ENCODE assay signal across 1 cellular context in the genomic region with DNA sequence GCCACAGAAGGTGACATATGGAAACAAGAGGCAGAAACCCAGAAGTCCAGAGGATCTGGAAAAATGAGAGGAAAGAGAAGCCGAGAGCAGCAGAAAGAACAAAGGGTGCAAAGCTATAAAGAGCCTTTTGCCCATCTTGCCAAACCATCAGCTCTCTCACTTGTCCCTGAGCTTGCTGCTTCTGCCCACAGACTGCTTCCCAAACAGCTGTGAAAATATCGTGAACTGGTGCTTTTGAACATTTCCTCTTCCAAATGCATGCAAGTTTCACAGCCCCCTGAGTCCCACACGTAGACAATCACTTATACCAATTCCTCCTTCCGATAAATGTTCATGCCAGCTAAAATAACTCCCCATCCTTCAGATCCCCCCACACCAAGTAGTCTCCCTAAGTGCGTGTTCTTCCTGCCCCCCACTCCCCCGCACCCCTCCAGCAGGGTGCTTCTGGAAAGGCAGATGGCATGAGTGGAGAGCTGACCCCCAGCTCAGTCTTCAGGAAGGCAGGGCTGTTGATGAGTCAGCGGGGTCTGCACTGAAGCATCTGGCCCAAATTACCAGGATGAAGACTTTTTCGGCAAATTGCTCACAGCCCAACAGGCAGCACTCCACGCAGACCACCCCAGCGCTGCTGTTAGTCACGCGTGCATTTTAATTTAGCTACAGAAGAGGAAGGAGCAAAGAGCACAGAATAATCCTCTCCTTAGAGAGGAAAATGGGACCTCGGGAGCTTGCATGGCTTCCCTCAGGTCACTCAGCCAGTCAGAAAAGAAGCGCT.
TF ChIP-seq lines count a peak whose summit lies in the region.

No MANE protein-coding gene starts in this region.

TF ChIP-seq in IMR-90, 13 proteins besides CTCF, POLR2A, EP300 and RAD21:
- TF ChIP-seq SMC3 (IDR thresholded peaks at IDR 0.05; ENCODE audit: low read depth, low read length) (no peak), CEBPB (IDR thresholded peaks at IDR 0.05; ENCODE audit: low read depth, low read length) (no peak), MAZ (IDR thresholded peaks at IDR 0.05; ENCODE audit: borderline replicate concordance, low read depth, low read length) (no peak), BHLHE40 (IDR thresholded peaks at IDR 0.05; ENCODE audit: low read depth, low read length) (no peak), MAFK (IDR thresholded peaks at IDR 0.05; ENCODE audit: low read depth, low read length) (no peak), CHD1 (IDR thresholded peaks at IDR 0.05; ENCODE audit: low read depth, low read length) (no peak), RFX5 (IDR thresholded peaks at IDR 0.05; ENCODE audit: low read depth, low read length) (no peak), MXI1 (IDR thresholded peaks at IDR 0.05; ENCODE audit: borderline replicate concordance, low read depth, low read length) (no peak), FOS (IDR thresholded peaks at IDR 0.05; ENCODE audit: low read depth, low read length) (no peak), NFE2L2 (IDR thresholded peaks at IDR 0.05; ENCODE audit: low read depth, low read length) (no peak), RCOR1 (IDR thresholded peaks at IDR 0.05; ENCODE audit: insufficient replicate concordance, low read length) (no peak)
- TF ChIP-seq, protein P1, sequence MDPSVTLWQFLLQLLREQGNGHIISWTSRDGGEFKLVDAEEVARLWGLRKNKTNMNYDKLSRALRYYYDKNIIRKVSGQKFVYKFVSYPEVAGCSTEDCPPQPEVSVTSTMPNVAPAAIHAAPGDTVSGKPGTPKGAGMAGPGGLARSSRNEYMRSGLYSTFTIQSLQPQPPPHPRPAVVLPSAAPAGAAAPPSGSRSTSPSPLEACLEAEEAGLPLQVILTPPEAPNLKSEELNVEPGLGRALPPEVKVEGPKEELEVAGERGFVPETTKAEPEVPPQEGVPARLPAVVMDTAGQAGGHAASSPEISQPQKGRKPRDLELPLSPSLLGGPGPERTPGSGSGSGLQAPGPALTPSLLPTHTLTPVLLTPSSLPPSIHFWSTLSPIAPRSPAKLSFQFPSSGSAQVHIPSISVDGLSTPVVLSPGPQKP (IDR thresholded peaks at IDR 0.05; ENCODE audit: borderline replicate concordance, low read depth, low read length): no peak
- TF ChIP-seq, protein P2, sequence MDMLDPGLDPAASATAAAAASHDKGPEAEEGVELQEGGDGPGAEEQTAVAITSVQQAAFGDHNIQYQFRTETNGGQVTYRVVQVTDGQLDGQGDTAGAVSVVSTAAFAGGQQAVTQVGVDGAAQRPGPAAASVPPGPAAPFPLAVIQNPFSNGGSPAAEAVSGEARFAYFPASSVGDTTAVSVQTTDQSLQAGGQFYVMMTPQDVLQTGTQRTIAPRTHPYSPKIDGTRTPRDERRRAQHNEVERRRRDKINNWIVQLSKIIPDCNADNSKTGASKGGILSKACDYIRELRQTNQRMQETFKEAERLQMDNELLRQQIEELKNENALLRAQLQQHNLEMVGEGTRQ (IDR thresholded peaks at IDR 0.05; ENCODE audit: low read depth, low read length): no peak
